ENCODE assay signal across 9 cellular contexts in genomic region chr6:49463612-49463967, GRCh38. TPM values are rescaled to one million over a fixed set of nuclear protein-coding genes. Genes with fewer than 3 reads are reported as not detected.
DNase-seq lines count a peak whose midpoint lies in the region; TF ChIP-seq lines count a peak whose summit lies in the region.
"Had no signal": no experiment of that assay in that cellular context is flagged by ENCODE, and none has a peak within 500 bp of the region (broad histone marks: within the 10 kb centered on the region; RNA-seq: fewer than 3 reads in every experiment).

No MANE protein-coding gene starts in this region.

- DNase-seq in HFFc6 (no peak), testis (no peak), GF-D8 (lab: John Stamatoyannopoulos, UW) (no peak), LoVo (ENCODE audit: low spot score) (no peak), posterior cingulate gyrus (no peak)

- H3K36me3 ChIP-seq in testis (ENCODE audit: low read depth, missing control alignments): no peaks in the 10 kb centered on the region

- H3K27ac ChIP-seq in testis: peak overlapping the region in 1 of 2 donors; percentile 64

- TF ChIP-seq CTCF in HFFc6 (IDR thresholded peaks at IDR 0.05): no peak
- no peak for TF ChIP-seq CTCF in WI38 (IDR thresholded peaks at IDR 0.05; ENCODE audit: low read depth, low read length)
- TF ChIP-seq CTCF in testis (IDR thresholded peaks at IDR 0.05): no peak

- peaks cover 30% of the 10 kb centered on the region for H3K4me1 Mint-ChIP-seq in HFFc6 (ENCODE audit: low read depth)

- H3K9me3 Mint-ChIP-seq in HFFc6: no peaks in the 10 kb centered on the region

- no peak for TF ChIP-seq POLR2A in testis (IDR thresholded peaks at IDR 0.05)

- H3K4me3 ChIP-seq in GM08714 (ENCODE audit: low read length): peak overlapping the region; percentile 87
- peak overlapping the region; percentile 99 for H3K4me3 ChIP-seq in WI38 (ENCODE audit: low read depth, low read length)
- peak overlapping the region; percentile 88 for H3K4me3 ChIP-seq in iPS-18c (ENCODE audit: insufficient read depth, low read depth, low read length)
- peak overlapping the region; percentile 64 to 91 for H3K4me3 ChIP-seq in testis

- H3K9me3 ChIP-seq in iPS-18c (ENCODE audit: control insufficient read depth, insufficient read depth, low read length) (no peaks in the 10 kb centered on the region), testis (no peaks in the 10 kb centered on the region)

- peak overlapping the region; percentile 99 for H3K4me3 Mint-ChIP-seq in HFFc6

- peaks cover 13% of the 10 kb centered on the region for H3K4me1 ChIP-seq in testis

- H3K27me3 ChIP-seq in testis: no peaks in the 10 kb centered on the region

- peak overlapping the region; percentile 93 for H3K27ac Mint-ChIP-seq in HFFc6

- intact Hi-C loops in testis (cut with DNase I; ENCODE audit: low total_unique reads) (no loop called here), posterior cingulate gyrus (cut with DNase I) (no loop called here)

- WGBS in testis, 2 donors: 0% methylated on average over 4 of the region's 4 CpGs

- peaks cover 4% of the 10 kb centered on the region; the same call in 1 of the 2 replicates for H3K36me3 Mint-ChIP-seq in HFFc6 (ENCODE audit: low read depth)

- peaks cover 2% of the 10 kb centered on the region for H3K27me3 Mint-ChIP-seq in HFFc6 (ENCODE audit: insufficient read depth)

RNA-seq across cellular contexts. Expression of gene CENPQ, which starts 0.4 kb away (rescaled TPM):
- 10 to 100 TPM in 5 of 6 experiments, 1 to 10 TPM in 1; 7.2 to 14.3 (median 13.2) TPM for total RNA-seq in HFFc6 (2021; fragmentation: NEBNext Ultra II Directional; extraction: Animal tissue kit (Norgen Biotek cat#: 25700))
- 1 to 10 TPM; 3.8 to 7.6 TPM for total RNA-seq in testis
- 2.8 TPM for polyA plus RNA-seq in testis (ENCODE audit: insufficient read depth, low read depth, low replicate concordance)

RNA-seq across cellular contexts. Expression of gene MMUT, which starts 0.5 kb away (rescaled TPM):
- total RNA-seq in HFFc6 (2021; fragmentation: NEBNext Ultra II Directional; extraction: Animal tissue kit (Norgen Biotek cat#: 25700)): 10 to 100 TPM; 16.3 to 18.7 (median 17.1) TPM
- total RNA-seq in testis: 10 to 100 TPM; 17.3 to 26.8 TPM
- polyA plus RNA-seq in testis (ENCODE audit: insufficient read depth, low read depth, low replicate concordance): 22.6 TPM

RNA-seq across cellular contexts. Expression of gene GLYATL3, which starts 36.1 kb away (rescaled TPM):
- not detected for total RNA-seq in HFFc6 (2021; fragmentation: NEBNext Ultra II Directional; extraction: Animal tissue kit (Norgen Biotek cat#: 25700))
- total RNA-seq in testis: not detected
- not detected for polyA plus RNA-seq in testis (ENCODE audit: insufficient read depth, low read depth, low replicate concordance)
- total RNA-seq: T-helper 2 cell treated with Interferon-gamma antibody and Interleukin-4, amounts not matched to agents 100 ng/mL and 5 ng/mL, for 36 hours had no signal
